Comparison of ENCODE assay signal across 22 cellular contexts in genomic region chr12:19810213-19810612, GRCh38.
A peak's percentile ranks its signal among the peaks of the same experiment; 100 is the strongest.
DNase-seq lines count a peak whose midpoint lies in the region; ATAC-seq lines count a peak whose summit lies in the region.
"Had no signal": no experiment of that assay in that cellular context is flagged by ENCODE, and none has a peak within 500 bp of the region (broad histone marks: within the 10 kb centered on the region; RNA-seq: fewer than 3 reads in every experiment).

No MANE protein-coding gene starts in this region.

- peaks cover 16% of the 10 kb centered on the region for H3K9me3 Mint-ChIP-seq in stimulated activated naive CD8-positive, alpha-beta T cell treated with anti-CD3 and anti-CD28 coated beads, Interleukin-15, Interleukin-2, amounts not matched to agents 100 ng/mL and 50 ng/mL, for 24 hours
- peaks cover 9 to 30% of the 10 kb centered on the region in 2 donors for H3K9me3 Mint-ChIP-seq in stimulated activated naive CD8-positive, alpha-beta T cell treated with anti-CD3 and anti-CD28 coated beads, Interleukin-15, amount 100 ng/mL, for 72 hours

- WGBS in right cardiac atrium, result 38% methylated on average over 1 of the region's 1 CpG

- no peaks in the 10 kb centered on the region for H3K4me1 Mint-ChIP-seq in stimulated activated naive CD8-positive, alpha-beta T cell treated with anti-CD3 and anti-CD28 coated beads, Interleukin-15, Interleukin-2, amounts not matched to agents 100 ng/mL and 50 ng/mL, for 24 hours (ENCODE audit: low read depth)
- no peaks in the 10 kb centered on the region for H3K4me1 Mint-ChIP-seq in stimulated activated naive CD8-positive, alpha-beta T cell treated with anti-CD3 and anti-CD28 coated beads, Interleukin-15, amount 100 ng/mL, for 72 hours
- H3K4me1 Mint-ChIP-seq: IgD-negative memory B cell had no signal

- H3K27ac Mint-ChIP-seq in stimulated activated naive CD8-positive, alpha-beta T cell treated with anti-CD3 and anti-CD28 coated beads, Interleukin-15, Interleukin-2, amounts not matched to agents 100 ng/mL and 50 ng/mL, for 24 hours, result peak overlapping the region; percentile 1
- H3K27ac Mint-ChIP-seq in stimulated activated naive CD8-positive, alpha-beta T cell treated with anti-CD3 and anti-CD28 coated beads, Interleukin-15, amount 100 ng/mL, for 72 hours, result no peak overlapping the region
- H3K27ac Mint-ChIP-seq: IgD-negative memory B cell had no signal

- no peak overlapping the region for H3K27ac ChIP-seq in right cardiac atrium (ENCODE audit: low read length)
- no peak overlapping the region for H3K27ac ChIP-seq in effector memory CD4-positive, alpha-beta T cell (ENCODE audit: insufficient read depth, low read length, poor library complexity, severe bottlenecking)
- H3K27ac ChIP-seq: A549, PC-9 had no signal

- no peak overlapping the region for H3K4me3 Mint-ChIP-seq in stimulated activated naive CD8-positive, alpha-beta T cell treated with anti-CD3 and anti-CD28 coated beads, Interleukin-15, Interleukin-2, amounts not matched to agents 100 ng/mL and 50 ng/mL, for 24 hours
- no peak overlapping the region for H3K4me3 Mint-ChIP-seq in stimulated activated naive CD8-positive, alpha-beta T cell treated with anti-CD3 and anti-CD28 coated beads, Interleukin-15, amount 100 ng/mL, for 72 hours
- H3K4me3 Mint-ChIP-seq: IgD-negative memory B cell had no signal

- no peaks in the 10 kb centered on the region for H3K4me1 ChIP-seq in right cardiac atrium (ENCODE audit: control insufficient read depth, insufficient read depth, low read length)
- H3K4me1 ChIP-seq in effector memory CD4-positive, alpha-beta T cell (ENCODE audit: control insufficient read depth, insufficient read depth, low read length, poor library complexity, severe bottlenecking), result no peaks in the 10 kb centered on the region
- H3K4me1 ChIP-seq: A549, BE2C had no signal

- H3K9me3 ChIP-seq in right cardiac atrium (ENCODE audit: control insufficient read depth, low read length), result no peaks in the 10 kb centered on the region
- H3K9me3 ChIP-seq in effector memory CD4-positive, alpha-beta T cell (ENCODE audit: control insufficient read depth, low read length), result no peaks in the 10 kb centered on the region
- H3K9me3 ChIP-seq: BE2C had no signal

- no peaks in the 10 kb centered on the region for H3K36me3 Mint-ChIP-seq in stimulated activated naive CD8-positive, alpha-beta T cell treated with anti-CD3 and anti-CD28 coated beads, Interleukin-15, Interleukin-2, amounts not matched to agents 100 ng/mL and 50 ng/mL, for 24 hours (ENCODE audit: low read depth)
- H3K36me3 Mint-ChIP-seq: IgD-negative memory B cell had no signal

- no peaks in the 10 kb centered on the region for H3K27me3 ChIP-seq in right cardiac atrium (ENCODE audit: control insufficient read depth, insufficient read depth)
- no peaks in the 10 kb centered on the region for H3K27me3 ChIP-seq in effector memory CD4-positive, alpha-beta T cell (replicated peaks; ENCODE audit: control insufficient read depth, insufficient read depth, low read length, poor library complexity, severe bottlenecking)
- H3K27me3 ChIP-seq: BE2C, MG63 had no signal

- ATAC-seq in stimulated activated naive CD8-positive, alpha-beta T cell treated with anti-CD3 and anti-CD28 coated beads, Interleukin-15, amount 100 ng/mL, for 72 hours, result no peak
- ATAC-seq in right cardiac atrium (peak; percentile 75 to 85), HG03196 (IDR thresholded peaks at IDR 0.05; ENCODE audit: unreplicated experiment) (no peak)
- ATAC-seq: A549 had no signal

- no peak for DNase-seq in stimulated activated naive CD8-positive, alpha-beta T cell treated with anti-CD3 and anti-CD28 coated beads, Interleukin-15, amount 100 ng/mL, for 72 hours
- DNase-seq in dermis microvascular lymphatic vessel endothelial cell (ENCODE audit: low read depth in 2 of 2) (peak; percentile 3 to 37), right cardiac atrium (no peak)
- DNase-seq in effector memory CD4-positive, alpha-beta T cell, result no peak
- DNase-seq in activated CD4-positive, alpha-beta T cell treated with anti-CD3 and anti-CD28 coated beads, Interleukin-2, amount 50 U/mL, for 48 hours, result no peak
- DNase-seq: BE2C, DMS53, GDM1, Karpas-422, MG63, NCI-H1048, NCI-H1436, NCI-H1930, NCI-H226, NCI-H510A treated with DMSO at 0.1 percent for 48 hours, NCI-H748 treated with DMSO at 0.1 percent for 48 hours, PC-9, RPMI8226 had no signal

- intact Hi-C loops in right cardiac atrium (cut with DNase I), result no loop called here

- H3K36me3 ChIP-seq in effector memory CD4-positive, alpha-beta T cell (ENCODE audit: control insufficient read depth, insufficient read depth, low read length), result no peaks in the 10 kb centered on the region
- H3K36me3 ChIP-seq: BE2C, MG63 had no signal

- no peak overlapping the region for H3K4me3 ChIP-seq in right cardiac atrium (ENCODE audit: low read length)
- H3K4me3 ChIP-seq in effector memory CD4-positive, alpha-beta T cell (ENCODE audit: insufficient read depth, low read depth, low read length, poor library complexity, severe bottlenecking), result no peak overlapping the region
- H3K4me3 ChIP-seq: A549, MG63, PC-9 had no signal

- no peaks in the 10 kb centered on the region for H3K27me3 Mint-ChIP-seq in stimulated activated naive CD8-positive, alpha-beta T cell treated with anti-CD3 and anti-CD28 coated beads, Interleukin-15, Interleukin-2, amounts not matched to agents 100 ng/mL and 50 ng/mL, for 24 hours
- no peaks in the 10 kb centered on the region for H3K27me3 Mint-ChIP-seq in stimulated activated naive CD8-positive, alpha-beta T cell treated with anti-CD3 and anti-CD28 coated beads, Interleukin-15, amount 100 ng/mL, for 72 hours
- H3K27me3 Mint-ChIP-seq: IgD-negative memory B cell had no signal

Comparison
In these comparisons a context has a peak if more than half of its experiments do, and no peak if none do; other contexts are left out.
1. ATAC-seq: peak in right cardiac atrium (2 of 2); none in stimulated activated naive CD8-positive, alpha-beta T cell treated with anti-CD3 and anti-CD28 coated beads, Interleukin-15, amount 100 ng/mL, for 72 hours (single experiment) and HG03196 (single experiment).
2. DNase-seq: peak in dermis microvascular lymphatic vessel endothelial cell (2 of 2); none in stimulated activated naive CD8-positive, alpha-beta T cell treated with anti-CD3 and anti-CD28 coated beads, Interleukin-15, amount 100 ng/mL, for 72 hours (0 of 2), right cardiac atrium (0 of 3), effector memory CD4-positive, alpha-beta T cell (0 of 3) and activated CD4-positive, alpha-beta T cell treated with anti-CD3 and anti-CD28 coated beads, Interleukin-2, amount 50 U/mL, for 48 hours (0 of 2).